8 cellular contexts compared by ENCODE assay signal in genomic region chr1:150149490-150150453, GRCh38. TPM values are rescaled to one million over a fixed set of nuclear protein-coding genes. Genes with fewer than 3 reads are reported as not detected.
A peak's percentile ranks its signal among the peaks of the same experiment; 100 is the strongest.
DNase-seq lines count a peak whose midpoint lies in the region; ATAC-seq and TF ChIP-seq lines count a peak whose summit lies in the region.

PLEKHO1 (plus strand) TSS chr1:150149916; CDS start chr1:150150258, 342 bp downstream.

- H3K27me3 ChIP-seq in HCT116 (ENCODE audit: insufficient read depth, low read length) (no peaks in the 10 kb centered on the region), colonic mucosa (peaks cover 11% of the 10 kb centered on the region)

- TF ChIP-seq RAD21 in HCT116 (IDR thresholded peaks at IDR 0.05; ENCODE audit: low read depth): no peak

- peaks cover 35% of the 10 kb centered on the region for H3K36me3 Mint-ChIP-seq in activated CD4-positive, alpha-beta T cell treated with anti-CD3 and anti-CD28 coated beads, Interleukin-2, amount 10 ng/mL, durations not matched to agents 7 days and 5 days (ENCODE audit: low read depth)

- TF ChIP-seq CTCF in HCT116 (IDR thresholded peaks at IDR 0.05 in 2 of 3, conservative IDR thresholded peaks at IDR 0.05 in 1 of 3; ENCODE audit: borderline replicate concordance in 1 of 3, insufficient read depth in 1 of 3, low read depth in 2 of 3, low read length in 2 of 3) (no peak), colonic mucosa (IDR thresholded peaks at IDR 0.05) (no peak)

- no peaks in the 10 kb centered on the region for H3K9me2 ChIP-seq in HCT116 (ENCODE audit: insufficient read depth)

- no TSS peak for BruUV-seq in HCT116 (replicated peaks; lab: Mats Ljungman, UMichigan)

- peaks cover 66% of the 10 kb centered on the region for H3K4me1 Mint-ChIP-seq in activated CD4-positive, alpha-beta T cell treated with anti-CD3 and anti-CD28 coated beads, Interleukin-2, amount 10 ng/mL, durations not matched to agents 7 days and 5 days

- ATAC-seq in HCT116 (peak; percentile 84), left lobe of liver (peak; percentile 85)

- peak within 1 kb of the TSS; percentile 53; the same call in 1 of the 2 replicates for H3K27ac ChIP-seq in HCT116 (ENCODE audit: low read depth, low read length)
- H3K27ac ChIP-seq in colonic mucosa: peak within 1 kb of the TSS; percentile 84

- no peaks in the 10 kb centered on the region for H3K79me2 ChIP-seq in HCT116 (ENCODE audit: insufficient read depth, low read length)

- peak within 1 kb of the TSS; percentile 69 for H3K4me2 ChIP-seq in HCT116 (ENCODE audit: low read length)

- no peaks in the 10 kb centered on the region for H4K20me1 ChIP-seq in HCT116 (ENCODE audit: insufficient read depth)

- RAD21 ChIA-PET in HCT116 (lab: Charles Lee; ENCODE audit: low non-redundant PET in 1 of 2, low total read pairs in 2 of 2, uncharacterized antibody in 2 of 2, unreplicated experiment in 2 of 2): no interaction called here

- peak; percentile 84 for DNase-seq in EL
- DNase-seq in HCT116 (ENCODE audit: low read depth, low spot score): no peak
- DNase-seq in NCI-H2107 (lab: John Stamatoyannopoulos, UW): peak; percentile 58
- DNase-seq in activated CD4-positive, alpha-beta T cell treated with anti-CD3 and anti-CD28 coated beads, Interleukin-2, amount 10 ng/mL, durations not matched to agents 7 days and 5 days: peak; percentile 80
- peak; percentile 73 for DNase-seq in colonic mucosa
- peak; percentile 71 for DNase-seq in left lobe of liver (ENCODE audit: low spot score)
- peak; percentile 65 to 70 for DNase-seq in stimulated activated CD4-positive, alpha-beta T cell treated with anti-CD3 and anti-CD28 coated beads, Interleukin-2, amount 100 ng/mL, for 48 hours
- no peak for DNase-seq in globus pallidus (ENCODE audit: low spot score)

- peak within 1 kb of the TSS; percentile 41 for H3K9ac ChIP-seq in HCT116 (ENCODE audit: low read length)
- peak within 1 kb of the TSS; percentile 77 to 84 for H3K9ac ChIP-seq in colonic mucosa (ENCODE audit: low read depth in 2 of 2, low read length in 2 of 2)

- H3K4me3 ChIP-seq in HCT116 (replicated peaks in 1 of 2; ENCODE audit: low read depth in 1 of 2, low read length in 2 of 2): peak within 1 kb of the TSS; percentile 30 to 50
- H3K4me3 ChIP-seq in colonic mucosa: peak within 1 kb of the TSS; percentile 56

- peaks cover 6 to 15% of the 10 kb centered on the region in 2 experiments; a peak in 3 of 4 replicates for H3K4me1 ChIP-seq in HCT116 (ENCODE audit: control insufficient read depth in 1 of 2, insufficient read depth in 2 of 2, low read length in 2 of 2)
- H3K4me1 ChIP-seq in colonic mucosa: peaks cover 6% of the 10 kb centered on the region

- no peaks in the 10 kb centered on the region for H3K9me3 ChIP-seq in HCT116 (ENCODE audit: control insufficient read depth in 1 of 2, insufficient read depth in 1 of 2, low read depth in 1 of 2, low read length in 2 of 2)
- H3K9me3 ChIP-seq in colonic mucosa: no peaks in the 10 kb centered on the region

- no peaks in the 10 kb centered on the region for H3K9me3 Mint-ChIP-seq in activated CD4-positive, alpha-beta T cell treated with anti-CD3 and anti-CD28 coated beads, Interleukin-2, amount 10 ng/mL, durations not matched to agents 7 days and 5 days

- POLR2A ChIA-PET in HCT116 (lab: Charles Lee): interaction anchor here (0.6 to 1.3 kb wide), 3 partner anchors 9 to 53 kb away, joined by 3 read pairs; no protein-coding TSS in a partner anchor
- POLR2A ChIA-PET in activated CD4-positive, alpha-beta T cell treated with anti-CD3 and anti-CD28 coated beads, Interleukin-2, amount 10 ng/mL, durations not matched to agents 7 days and 5 days (lab: Charles Lee): interaction anchor here (1.2 kb wide), 1 partner anchor 10 kb away, joined by 4 read pairs; no protein-coding TSS in a partner anchor

- H2AFZ ChIP-seq in HCT116 (ENCODE audit: low read depth, low read length, poor library complexity, severe bottlenecking): no peak within 1 kb of the TSS

- H3K27ac Mint-ChIP-seq in activated CD4-positive, alpha-beta T cell treated with anti-CD3 and anti-CD28 coated beads, Interleukin-2, amount 10 ng/mL, durations not matched to agents 7 days and 5 days: peak within 1 kb of the TSS; percentile 92

- no peaks in the 10 kb centered on the region for H3K36me3 ChIP-seq in HCT116 (ENCODE audit: control insufficient read depth in 1 of 2, insufficient read depth in 2 of 2, low read length in 2 of 2)
- no peaks in the 10 kb centered on the region for H3K36me3 ChIP-seq in colonic mucosa

- CTCF ChIA-PET in HCT116 (lab: Charles Lee): interaction anchor here (0.9 kb wide), 1 partner anchor 15 kb away, joined by 3 read pairs; no protein-coding TSS in a partner anchor
- CTCF ChIA-PET in activated CD4-positive, alpha-beta T cell treated with anti-CD3 and anti-CD28 coated beads, Interleukin-2, amount 10 ng/mL, durations not matched to agents 7 days and 5 days (lab: Charles Lee): interaction anchor here (0.9 to 1.5 kb wide), 7 partner anchors 9 to 262 kb away, joined by 3 to 6 read pairs (median 3); a partner anchor contains a TSS

- peak within 1 kb of the TSS; percentile 88 for H3K4me3 Mint-ChIP-seq in activated CD4-positive, alpha-beta T cell treated with anti-CD3 and anti-CD28 coated beads, Interleukin-2, amount 10 ng/mL, durations not matched to agents 7 days and 5 days

- peaks cover 20% of the 10 kb centered on the region for H3K27me3 Mint-ChIP-seq in activated CD4-positive, alpha-beta T cell treated with anti-CD3 and anti-CD28 coated beads, Interleukin-2, amount 10 ng/mL, durations not matched to agents 7 days and 5 days

- intact Hi-C loops in HCT116 (cut with micrococcal nuclease) (no loop called here), colonic mucosa (cut with DNase I) (no loop called here)

- TF ChIP-seq POLR2A in HCT116 (IDR thresholded peaks at IDR 0.05; ENCODE audit: borderline replicate concordance, extremely low read depth, insufficient read depth, insufficient read length): peak; percentile 31

TF ChIP-seq in HCT116, 20 proteins besides CTCF, POLR2A, EP300 and RAD21:
- no peak for TF ChIP-seq SIN3A (IDR thresholded peaks at IDR 0.05; ENCODE audit: low read depth)
- TF ChIP-seq TCF7L2 (IDR thresholded peaks at IDR 0.05; ENCODE audit: borderline replicate concordance, extremely low read depth, insufficient read depth, insufficient read length): peak; percentile 77
- TF ChIP-seq EZH2phosphoT487 (IDR thresholded peaks at IDR 0.05; ENCODE audit: borderline replicate concordance): no peak
- peak; percentile 46 for TF ChIP-seq ZFX (IDR thresholded peaks at IDR 0.05)

RNA-seq across cellular contexts. Expression of gene PLEKHO1, which starts in this region (rescaled TPM):
- total RNA-seq in HCT116 (2021; ENCODE audit: unreplicated experiment) (6.9 TPM), colonic mucosa (10 to 100 TPM in 1 of 2 donors, 1 to 10 TPM in 1; 5.4 to 30.8 TPM), left lobe of liver (3.8 TPM)
- polyA plus RNA-seq in HCT116 (2012): 3.4 and 4.3 TPM in 2 replicates
- 10 to 100 TPM; 65.6 to 67.7 TPM for total RNA-seq in activated CD4-positive, alpha-beta T cell treated with anti-CD3 and anti-CD28 coated beads, Interleukin-2, amount 10 ng/mL, durations not matched to agents 7 days and 5 days

Comparison
In these comparisons a context has a peak if more than half of its experiments do, and no peak if none do; other contexts are left out.
1. DNase-seq: peak in EL (single experiment), NCI-H2107 (single experiment), activated CD4-positive, alpha-beta T cell treated with anti-CD3 and anti-CD28 coated beads, Interleukin-2, amount 10 ng/mL, durations not matched to agents 7 days and 5 days (single experiment), colonic mucosa (single experiment), left lobe of liver (single experiment) and stimulated activated CD4-positive, alpha-beta T cell treated with anti-CD3 and anti-CD28 coated beads, Interleukin-2, amount 100 ng/mL, for 48 hours (2 of 2); none in HCT116 (single experiment) and globus pallidus (single experiment).